In genomic region chr11:122691751-122692150, GRCh38 we compare ENCODE assay signal across 9 cellular contexts. TPM values are rescaled to one million over a fixed set of nuclear protein-coding genes. Genes with fewer than 3 reads are reported as not detected.
DNase-seq lines count a peak whose midpoint lies in the region; ATAC-seq and TF ChIP-seq lines count a peak whose summit lies in the region.
"Had no signal": no experiment of that assay in that cellular context is flagged by ENCODE, and none has a peak within 500 bp of the region (broad histone marks: within the 10 kb centered on the region; RNA-seq: fewer than 3 reads in every experiment).

No MANE protein-coding gene starts in this region.

- H3K27me3 Mint-ChIP-seq in CD8-positive, alpha-beta memory T cell, result no peaks in the 10 kb centered on the region

- TF ChIP-seq CTCF in Peyer's patch (IDR thresholded peaks at IDR 0.05) (no peak), gastroesophageal sphincter (IDR thresholded peaks at IDR 0.05) (no peak)

- H3K4me1 ChIP-seq in CD8-positive, alpha-beta memory T cell (ENCODE audit: insufficient read depth, low read length), result peaks cover 75% of the 10 kb centered on the region
- peaks cover 0 to 8% (median 0%) of the 10 kb centered on the region in 4 donors for H3K4me1 ChIP-seq in Peyer's patch
- peaks cover 0 to 12% (median 3%) of the 10 kb centered on the region in 3 donors for H3K4me1 ChIP-seq in gastroesophageal sphincter
- H3K4me1 ChIP-seq: SJCRH30 had no signal

- TF ChIP-seq EP300 in gastroesophageal sphincter (IDR thresholded peaks at IDR 0.05), result no peak

- H3K4me1 Mint-ChIP-seq in CD8-positive, alpha-beta memory T cell, result peaks cover 67 to 77% (median 76%) of the 10 kb centered on the region in 3 donors

- no peaks in the 10 kb centered on the region for H3K9me3 Mint-ChIP-seq in CD8-positive, alpha-beta memory T cell

- no peaks in the 10 kb centered on the region for H3K36me3 ChIP-seq in CD8-positive, alpha-beta memory T cell (ENCODE audit: insufficient read depth, low read length)
- H3K36me3 ChIP-seq in Peyer's patch (no peaks in the 10 kb centered on the region), gastroesophageal sphincter (no peaks in the 10 kb centered on the region)
- H3K36me3 ChIP-seq: SJCRH30 had no signal

- POLR2A ChIA-PET in CD8-positive, alpha-beta memory T cell (lab: Charles Lee), result interaction anchor here (0.6 to 1.5 kb wide), 2 partner anchors 35 to 748 kb away, joined by 3 to 5 read pairs; no protein-coding TSS in a partner anchor

- no peaks in the 10 kb centered on the region for H3K27me3 ChIP-seq in CD8-positive, alpha-beta memory T cell (ENCODE audit: insufficient read depth, low read length, poor library complexity, severe bottlenecking)
- H3K27me3 ChIP-seq in Peyer's patch, result no peaks in the 10 kb centered on the region
- no peaks in the 10 kb centered on the region for H3K27me3 ChIP-seq in gastroesophageal sphincter
- H3K27me3 ChIP-seq: SJCRH30 had no signal

- peaks cover 0 to 5% (median 3%) of the 10 kb centered on the region in 3 donors for H3K36me3 Mint-ChIP-seq in CD8-positive, alpha-beta memory T cell

- intact Hi-C loops in sciatic nerve (cut with DNase I), result no loop called here

- H3K27ac ChIP-seq in CD8-positive, alpha-beta memory T cell (ENCODE audit: low read depth, low read length), result no peak overlapping the region
- peak overlapping the region; percentile 44 to 63 (median 58) for H3K27ac ChIP-seq in Peyer's patch
- peak overlapping the region in 3 of 4 donors; percentile 55 to 56 (median 56) for H3K27ac ChIP-seq in gastroesophageal sphincter
- H3K27ac ChIP-seq: SJCRH30 had no signal

- 78 to 83% methylated on average over 2 to 3 of the region's 3 CpGs for WGBS in gastroesophageal sphincter (ENCODE audit: low coverage in 1 of 2), 2 donors

- CTCF ChIA-PET in CD8-positive, alpha-beta memory T cell (lab: Charles Lee), result interaction anchor here (0.5 to 2.3 kb wide), 7 partner anchors 21 to 83 kb away, joined by 3 to 8 read pairs (median 4); no protein-coding TSS in a partner anchor

- no peaks in the 10 kb centered on the region for H3K9me3 ChIP-seq in CD8-positive, alpha-beta memory T cell (ENCODE audit: low read length)
- H3K9me3 ChIP-seq in Peyer's patch (no peaks in the 10 kb centered on the region), gastroesophageal sphincter (no peaks in the 10 kb centered on the region)
- H3K9me3 ChIP-seq: SJCRH30 had no signal

- TF ChIP-seq POLR2A in Peyer's patch (IDR thresholded peaks at IDR 0.05), result no peak
- no peak for TF ChIP-seq POLR2A in gastroesophageal sphincter (IDR thresholded peaks at IDR 0.05)

- peak overlapping the region in 4 of 7 donors; percentile 5 to 37 (median 18) for H3K4me3 Mint-ChIP-seq in CD8-positive, alpha-beta memory T cell

- H3K4me3 ChIP-seq in CD8-positive, alpha-beta memory T cell (ENCODE audit: low read length), result peak overlapping the region; percentile 51
- H3K4me3 ChIP-seq in Peyer's patch (no peak overlapping the region), gastroesophageal sphincter (no peak overlapping the region)
- H3K4me3 ChIP-seq: SJCRH30 had no signal

- peak overlapping the region; percentile 49 to 95 (median 85) for H3K27ac Mint-ChIP-seq in CD8-positive, alpha-beta memory T cell

- ATAC-seq in gastroesophageal sphincter, result no peak
- peak; percentile 54 for ATAC-seq in sciatic nerve

- no peak for DNase-seq in CD8-positive, alpha-beta memory T cell
- DNase-seq in Peyer's patch, result no peak
- no peak for DNase-seq in sciatic nerve (ENCODE audit: low spot score)
- DNase-seq in amygdala (lab: John Stamatoyannopoulos, UW), result no peak
- no peak for DNase-seq in NCI-H345 treated with DMSO at 0.1 percent for 48 hours (lab: John Stamatoyannopoulos, UW; ENCODE audit: unreplicated experiment)
- DNase-seq in KG1 (lab: John Stamatoyannopoulos, UW), result no peak
- no peak for DNase-seq in effector CD4-positive, alpha-beta T cell
- DNase-seq: SJCRH30 had no signal

RNA-seq across cellular contexts. Expression of gene UBASH3B, which starts 36.2 kb away (rescaled TPM):
- 10 to 100 TPM; 34.6 to 36.4 TPM for total RNA-seq in CD8-positive, alpha-beta memory T cell
- 12.0 TPM for polyA plus RNA-seq in CD8-positive, alpha-beta memory T cell
- total RNA-seq in Peyer's patch (10 to 100 TPM in 1 of 4 donors, 1 to 10 TPM in 3; 2.3 to 14.9 (median 5.2) TPM), gastroesophageal sphincter (1 to 10 TPM; 1.8 to 6.6 (median 3.4) TPM), sciatic nerve (9.2 TPM)
